ENCODE assay signal across 1 cellular context in the genomic region with DNA sequence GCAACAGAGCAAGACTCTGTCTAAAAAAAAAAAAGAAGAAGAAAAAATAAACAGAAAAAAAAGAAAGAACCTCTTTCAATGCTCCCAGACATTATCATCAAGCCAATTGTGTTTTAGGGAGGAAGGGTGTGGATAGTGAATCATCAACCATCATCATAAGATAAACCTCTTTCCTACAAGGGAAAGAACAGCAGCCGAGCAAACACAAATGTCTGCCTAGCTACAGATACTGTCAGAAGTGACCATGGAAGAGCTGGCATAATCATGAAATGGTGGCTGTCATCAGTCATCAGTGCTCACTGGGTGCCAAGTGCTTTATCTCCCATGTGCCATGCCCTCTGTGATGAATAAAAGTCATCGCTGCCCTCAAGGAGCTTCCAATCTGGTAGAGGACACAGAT.
TF ChIP-seq lines count a peak whose summit lies in the region.

No MANE protein-coding gene starts in this region.

TF ChIP-seq in SK-N-SH, 30 proteins besides CTCF, POLR2A, EP300 and RAD21 (continued from another document):
- TF ChIP-seq TAF1 (IDR thresholded peaks at IDR 0.05; ENCODE audit: borderline replicate concordance, low read depth, low read length), result no peak
- TF ChIP-seq YY1 (IDR thresholded peaks at IDR 0.05; ENCODE audit: low read depth), result no peak
